ENCODE assay signal across 1 cellular context in the genomic region with DNA sequence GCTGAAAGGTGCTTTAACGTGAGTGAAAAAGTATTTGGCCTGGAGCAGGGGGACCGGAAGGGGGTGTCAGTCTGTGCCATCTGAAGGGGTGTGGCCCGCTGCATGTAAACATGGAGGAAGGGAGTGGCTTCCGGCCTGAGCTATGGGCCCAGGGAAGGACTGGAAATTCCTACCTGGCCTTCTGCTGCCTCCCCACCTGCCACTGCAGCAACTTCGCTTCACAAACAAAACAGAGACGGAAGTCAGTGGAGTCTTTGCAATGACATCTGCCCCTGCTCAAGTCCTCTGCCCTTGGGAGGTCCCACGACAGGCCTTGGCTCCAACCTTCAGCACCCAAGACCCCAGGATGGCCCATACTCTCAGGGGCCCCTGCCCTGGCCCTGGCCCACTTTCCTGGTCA.
TF ChIP-seq lines count a peak whose summit lies in the region.

No MANE protein-coding gene starts in this region.

TF ChIP-seq in HepG2, 621 proteins besides CTCF, POLR2A, EP300 and RAD21 (continued from another document and continues in another):
- TF ChIP-seq, protein P1, sequence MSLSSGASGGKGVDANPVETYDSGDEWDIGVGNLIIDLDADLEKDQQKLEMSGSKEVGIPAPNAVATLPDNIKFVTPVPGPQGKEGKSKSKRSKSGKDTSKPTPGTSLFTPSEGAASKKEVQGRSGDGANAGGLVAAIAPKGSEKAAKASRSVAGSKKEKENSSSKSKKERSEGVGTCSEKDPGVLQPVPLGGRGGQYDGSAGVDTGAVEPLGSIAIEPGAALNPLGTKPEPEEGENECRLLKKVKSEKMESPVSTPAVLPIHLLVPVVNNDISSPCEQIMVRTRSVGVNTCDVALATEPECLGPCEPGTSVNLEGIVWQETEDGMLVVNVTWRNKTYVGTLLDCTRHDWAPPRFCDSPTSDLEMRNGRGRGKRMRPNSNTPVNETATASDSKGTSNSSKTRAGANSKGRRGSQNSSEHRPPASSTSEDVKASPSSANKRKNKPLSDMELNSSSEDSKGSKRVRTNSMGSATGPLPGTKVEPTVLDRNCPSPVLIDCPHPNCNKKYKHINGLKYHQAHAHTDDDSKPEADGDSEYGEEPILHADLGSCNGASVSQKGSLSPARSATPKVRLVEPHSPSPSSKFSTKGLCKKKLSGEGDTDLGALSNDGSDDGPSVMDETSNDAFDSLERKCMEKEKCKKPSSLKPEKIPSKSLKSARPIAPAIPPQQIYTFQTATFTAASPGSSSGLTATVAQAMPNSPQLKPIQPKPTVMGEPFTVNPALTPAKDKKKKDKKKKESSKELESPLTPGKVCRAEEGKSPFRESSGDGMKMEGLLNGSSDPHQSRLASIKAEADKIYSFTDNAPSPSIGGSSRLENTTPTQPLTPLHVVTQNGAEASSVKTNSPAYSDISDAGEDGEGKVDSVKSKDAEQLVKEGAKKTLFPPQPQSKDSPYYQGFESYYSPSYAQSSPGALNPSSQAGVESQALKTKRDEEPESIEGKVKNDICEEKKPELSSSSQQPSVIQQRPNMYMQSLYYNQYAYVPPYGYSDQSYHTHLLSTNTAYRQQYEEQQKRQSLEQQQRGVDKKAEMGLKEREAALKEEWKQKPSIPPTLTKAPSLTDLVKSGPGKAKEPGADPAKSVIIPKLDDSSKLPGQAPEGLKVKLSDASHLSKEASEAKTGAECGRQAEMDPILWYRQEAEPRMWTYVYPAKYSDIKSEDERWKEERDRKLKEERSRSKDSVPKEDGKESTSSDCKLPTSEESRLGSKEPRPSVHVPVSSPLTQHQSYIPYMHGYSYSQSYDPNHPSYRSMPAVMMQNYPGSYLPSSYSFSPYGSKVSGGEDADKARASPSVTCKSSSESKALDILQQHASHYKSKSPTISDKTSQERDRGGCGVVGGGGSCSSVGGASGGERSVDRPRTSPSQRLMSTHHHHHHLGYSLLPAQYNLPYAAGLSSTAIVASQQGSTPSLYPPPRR (CRISPR knock-in tag; IDR thresholded peaks at IDR 0.05; ENCODE audit: borderline replicate concordance) = 0 out of 2 replicates have a peak, but pooled peaks have one; percentile 34
- TF ChIP-seq ZSCAN20 (CRISPR knock-in tag; IDR thresholded peaks at IDR 0.05; ENCODE audit: borderline replicate concordance) (no peak), CHCHD3 (CRISPR knock-in tag; IDR thresholded peaks at IDR 0.05) (0 out of 2 replicates have a peak, but pooled peaks have one; percentile 47), MIER2 (CRISPR knock-in tag; IDR thresholded peaks at IDR 0.05) (no peak), ATF1 (CRISPR knock-in tag; IDR thresholded peaks at IDR 0.05) (no peak), ETV5 (CRISPR knock-in tag; IDR thresholded peaks at IDR 0.05; ENCODE audit: borderline replicate concordance) (peak; percentile 98), LCORL (IDR thresholded peaks at IDR 0.05) (no peak), LCORL (CRISPR knock-in tag; IDR thresholded peaks at IDR 0.05) (peak; percentile 88), ZNF629 (CRISPR knock-in tag; conservative IDR thresholded peaks at IDR 0.05) (peak; percentile 75), KLF11 (CRISPR knock-in tag; IDR thresholded peaks at IDR 0.05) (no peak), ZEB1 (IDR thresholded peaks at IDR 0.05; ENCODE audit: insufficient replicate concordance, low read depth) (peak; percentile 81), ZNF788 (CRISPR knock-in tag; IDR thresholded peaks at IDR 0.05; ENCODE audit: borderline replicate concordance) (peak; percentile 61; the same call in 1 of the 2 replicates), ZSCAN29 (CRISPR knock-in tag; conservative IDR thresholded peaks at IDR 0.05) (no peak), KMT2A (CRISPR knock-in tag; IDR thresholded peaks at IDR 0.05) (no peak), GZF1 (CRISPR knock-in tag; IDR thresholded peaks at IDR 0.05) (peak; percentile 89; the same call in 1 of the 2 replicates), YY1 (IDR thresholded peaks at IDR 0.05; ENCODE audit: insufficient read depth, insufficient replicate concordance, low read depth, low read length) (peak; percentile 62), SMAD9 (CRISPR knock-in tag; IDR thresholded peaks at IDR 0.05) (no peak), WIZ (CRISPR knock-in tag; IDR thresholded peaks at IDR 0.05) (no peak), GTF2F1 (IDR thresholded peaks at IDR 0.05; ENCODE audit: low read length) (no peak), ARNT (IDR thresholded peaks at IDR 0.05) (no peak), ZFP90 (CRISPR knock-in tag; IDR thresholded peaks at IDR 0.05; ENCODE audit: borderline replicate concordance) (0 out of 2 replicates have a peak, but pooled peaks have one; percentile 42), ZNF790 (CRISPR knock-in tag; IDR thresholded peaks at IDR 0.05; ENCODE audit: borderline replicate concordance) (no peak), ZFP36L1 (CRISPR knock-in tag; IDR thresholded peaks at IDR 0.05) (no peak), ZSCAN12 (CRISPR knock-in tag; IDR thresholded peaks at IDR 0.05) (no peak), ZNF841 (CRISPR knock-in tag; IDR thresholded peaks at IDR 0.05; ENCODE audit: borderline replicate concordance) (no peak), MAZ (IDR thresholded peaks at IDR 0.05; ENCODE audit: borderline replicate concordance, low read depth, low read length) (no peak), MAZ (CRISPR knock-in tag; IDR thresholded peaks at IDR 0.05; ENCODE audit: low read depth) (no peak), NFKB2 (CRISPR knock-in tag; IDR thresholded peaks at IDR 0.05; ENCODE audit: borderline replicate concordance) (peak; percentile 49; the same call in 1 of the 2 replicates), ZMYM3 (CRISPR knock-in tag; IDR thresholded peaks at IDR 0.05) (peak; percentile 81), DMAP1 (CRISPR knock-in tag; IDR thresholded peaks at IDR 0.05) (no peak)
- TF ChIP-seq, protein P2, sequence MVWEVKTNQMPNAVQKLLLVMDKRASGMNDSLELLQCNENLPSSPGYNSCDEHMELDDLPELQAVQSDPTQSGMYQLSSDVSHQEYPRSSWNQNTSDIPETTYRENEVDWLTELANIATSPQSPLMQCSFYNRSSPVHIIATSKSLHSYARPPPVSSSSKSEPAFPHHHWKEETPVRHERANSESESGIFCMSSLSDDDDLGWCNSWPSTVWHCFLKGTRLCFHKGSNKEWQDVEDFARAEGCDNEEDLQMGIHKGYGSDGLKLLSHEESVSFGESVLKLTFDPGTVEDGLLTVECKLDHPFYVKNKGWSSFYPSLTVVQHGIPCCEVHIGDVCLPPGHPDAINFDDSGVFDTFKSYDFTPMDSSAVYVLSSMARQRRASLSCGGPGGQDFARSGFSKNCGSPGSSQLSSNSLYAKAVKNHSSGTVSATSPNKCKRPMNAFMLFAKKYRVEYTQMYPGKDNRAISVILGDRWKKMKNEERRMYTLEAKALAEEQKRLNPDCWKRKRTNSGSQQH (CRISPR knock-in tag; IDR thresholded peaks at IDR 0.05; ENCODE audit: low read depth) = no peak
- TF ChIP-seq, protein P3, sequence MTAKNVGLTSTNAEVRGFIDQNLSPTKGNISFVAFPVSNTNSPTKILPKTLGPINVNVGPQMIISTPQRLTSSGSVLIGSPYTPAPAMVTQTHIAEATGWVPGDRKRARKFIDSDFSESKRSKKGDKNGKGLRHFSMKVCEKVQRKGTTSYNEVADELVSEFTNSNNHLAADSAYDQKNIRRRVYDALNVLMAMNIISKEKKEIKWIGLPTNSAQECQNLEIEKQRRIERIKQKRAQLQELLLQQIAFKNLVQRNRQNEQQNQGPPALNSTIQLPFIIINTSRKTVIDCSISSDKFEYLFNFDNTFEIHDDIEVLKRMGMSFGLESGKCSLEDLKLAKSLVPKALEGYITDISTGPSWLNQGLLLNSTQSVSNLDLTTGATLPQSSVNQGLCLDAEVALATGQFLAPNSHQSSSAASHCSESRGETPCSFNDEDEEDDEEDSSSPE (CRISPR knock-in tag; IDR thresholded peaks at IDR 0.05) = 0 out of 2 replicates have a peak, but pooled peaks have one; percentile 27
- TF ChIP-seq, protein P4, sequence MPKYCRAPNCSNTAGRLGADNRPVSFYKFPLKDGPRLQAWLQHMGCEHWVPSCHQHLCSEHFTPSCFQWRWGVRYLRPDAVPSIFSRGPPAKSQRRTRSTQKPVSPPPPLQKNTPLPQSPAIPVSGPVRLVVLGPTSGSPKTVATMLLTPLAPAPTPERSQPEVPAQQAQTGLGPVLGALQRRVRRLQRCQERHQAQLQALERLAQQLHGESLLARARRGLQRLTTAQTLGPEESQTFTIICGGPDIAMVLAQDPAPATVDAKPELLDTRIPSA (CRISPR knock-in tag; IDR thresholded peaks at IDR 0.05; ENCODE audit: borderline replicate concordance) = no peak
- TF ChIP-seq, protein P5, sequence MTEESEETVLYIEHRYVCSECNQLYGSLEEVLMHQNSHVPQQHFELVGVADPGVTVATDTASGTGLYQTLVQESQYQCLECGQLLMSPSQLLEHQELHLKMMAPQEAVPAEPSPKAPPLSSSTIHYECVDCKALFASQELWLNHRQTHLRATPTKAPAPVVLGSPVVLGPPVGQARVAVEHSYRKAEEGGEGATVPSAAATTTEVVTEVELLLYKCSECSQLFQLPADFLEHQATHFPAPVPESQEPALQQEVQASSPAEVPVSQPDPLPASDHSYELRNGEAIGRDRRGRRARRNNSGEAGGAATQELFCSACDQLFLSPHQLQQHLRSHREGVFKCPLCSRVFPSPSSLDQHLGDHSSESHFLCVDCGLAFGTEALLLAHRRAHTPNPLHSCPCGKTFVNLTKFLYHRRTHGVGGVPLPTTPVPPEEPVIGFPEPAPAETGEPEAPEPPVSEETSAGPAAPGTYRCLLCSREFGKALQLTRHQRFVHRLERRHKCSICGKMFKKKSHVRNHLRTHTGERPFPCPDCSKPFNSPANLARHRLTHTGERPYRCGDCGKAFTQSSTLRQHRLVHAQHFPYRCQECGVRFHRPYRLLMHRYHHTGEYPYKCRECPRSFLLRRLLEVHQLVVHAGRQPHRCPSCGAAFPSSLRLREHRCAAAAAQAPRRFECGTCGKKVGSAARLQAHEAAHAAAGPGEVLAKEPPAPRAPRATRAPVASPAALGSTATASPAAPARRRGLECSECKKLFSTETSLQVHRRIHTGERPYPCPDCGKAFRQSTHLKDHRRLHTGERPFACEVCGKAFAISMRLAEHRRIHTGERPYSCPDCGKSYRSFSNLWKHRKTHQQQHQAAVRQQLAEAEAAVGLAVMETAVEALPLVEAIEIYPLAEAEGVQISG (CRISPR knock-in tag; IDR thresholded peaks at IDR 0.05) = peak; percentile 46; the same call in 1 of the 2 replicates
- TF ChIP-seq, protein P6, sequence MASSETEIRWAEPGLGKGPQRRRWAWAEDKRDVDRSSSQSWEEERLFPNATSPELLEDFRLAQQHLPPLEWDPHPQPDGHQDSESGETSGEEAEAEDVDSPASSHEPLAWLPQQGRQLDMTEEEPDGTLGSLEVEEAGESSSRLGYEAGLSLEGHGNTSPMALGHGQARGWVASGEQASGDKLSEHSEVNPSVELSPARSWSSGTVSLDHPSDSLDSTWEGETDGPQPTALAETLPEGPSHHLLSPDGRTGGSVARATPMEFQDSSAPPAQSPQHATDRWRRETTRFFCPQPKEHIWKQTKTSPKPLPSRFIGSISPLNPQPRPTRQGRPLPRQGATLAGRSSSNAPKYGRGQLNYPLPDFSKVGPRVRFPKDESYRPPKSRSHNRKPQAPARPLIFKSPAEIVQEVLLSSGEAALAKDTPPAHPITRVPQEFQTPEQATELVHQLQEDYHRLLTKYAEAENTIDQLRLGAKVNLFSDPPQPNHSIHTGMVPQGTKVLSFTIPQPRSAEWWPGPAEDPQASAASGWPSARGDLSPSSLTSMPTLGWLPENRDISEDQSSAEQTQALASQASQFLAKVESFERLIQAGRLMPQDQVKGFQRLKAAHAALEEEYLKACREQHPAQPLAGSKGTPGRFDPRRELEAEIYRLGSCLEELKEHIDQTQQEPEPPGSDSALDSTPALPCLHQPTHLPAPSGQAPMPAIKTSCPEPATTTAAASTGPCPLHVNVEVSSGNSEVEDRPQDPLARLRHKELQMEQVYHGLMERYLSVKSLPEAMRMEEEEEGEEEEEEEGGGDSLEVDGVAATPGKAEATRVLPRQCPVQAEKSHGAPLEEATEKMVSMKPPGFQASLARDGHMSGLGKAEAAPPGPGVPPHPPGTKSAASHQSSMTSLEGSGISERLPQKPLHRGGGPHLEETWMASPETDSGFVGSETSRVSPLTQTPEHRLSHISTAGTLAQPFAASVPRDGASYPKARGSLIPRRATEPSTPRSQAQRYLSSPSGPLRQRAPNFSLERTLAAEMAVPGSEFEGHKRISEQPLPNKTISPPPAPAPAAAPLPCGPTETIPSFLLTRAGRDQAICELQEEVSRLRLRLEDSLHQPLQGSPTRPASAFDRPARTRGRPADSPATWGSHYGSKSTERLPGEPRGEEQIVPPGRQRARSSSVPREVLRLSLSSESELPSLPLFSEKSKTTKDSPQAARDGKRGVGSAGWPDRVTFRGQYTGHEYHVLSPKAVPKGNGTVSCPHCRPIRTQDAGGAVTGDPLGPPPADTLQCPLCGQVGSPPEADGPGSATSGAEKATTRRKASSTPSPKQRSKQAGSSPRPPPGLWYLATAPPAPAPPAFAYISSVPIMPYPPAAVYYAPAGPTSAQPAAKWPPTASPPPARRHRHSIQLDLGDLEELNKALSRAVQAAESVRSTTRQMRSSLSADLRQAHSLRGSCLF (CRISPR knock-in tag; IDR thresholded peaks at IDR 0.05; ENCODE audit: borderline replicate concordance) = no peak
- TF ChIP-seq, protein P7, sequence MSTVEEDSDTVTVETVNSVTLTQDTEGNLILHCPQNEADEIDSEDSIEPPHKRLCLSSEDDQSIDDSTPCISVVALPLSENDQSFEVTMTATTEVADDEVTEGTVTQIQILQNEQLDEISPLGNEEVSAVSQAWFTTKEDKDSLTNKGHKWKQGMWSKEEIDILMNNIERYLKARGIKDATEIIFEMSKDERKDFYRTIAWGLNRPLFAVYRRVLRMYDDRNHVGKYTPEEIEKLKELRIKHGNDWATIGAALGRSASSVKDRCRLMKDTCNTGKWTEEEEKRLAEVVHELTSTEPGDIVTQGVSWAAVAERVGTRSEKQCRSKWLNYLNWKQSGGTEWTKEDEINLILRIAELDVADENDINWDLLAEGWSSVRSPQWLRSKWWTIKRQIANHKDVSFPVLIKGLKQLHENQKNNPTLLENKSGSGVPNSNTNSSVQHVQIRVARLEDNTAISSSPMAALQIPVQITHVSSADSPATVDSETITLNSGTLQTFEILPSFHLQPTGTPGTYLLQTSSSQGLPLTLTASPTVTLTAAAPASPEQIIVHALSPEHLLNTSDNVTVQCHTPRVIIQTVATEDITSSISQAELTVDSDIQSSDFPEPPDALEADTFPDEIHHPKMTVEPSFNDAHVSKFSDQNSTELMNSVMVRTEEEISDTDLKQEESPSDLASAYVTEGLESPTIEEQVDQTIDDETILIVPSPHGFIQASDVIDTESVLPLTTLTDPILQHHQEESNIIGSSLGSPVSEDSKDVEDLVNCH (CRISPR knock-in tag; IDR thresholded peaks at IDR 0.05) = no peak
